1 cellular context compared by ENCODE assay signal in the genomic region with DNA sequence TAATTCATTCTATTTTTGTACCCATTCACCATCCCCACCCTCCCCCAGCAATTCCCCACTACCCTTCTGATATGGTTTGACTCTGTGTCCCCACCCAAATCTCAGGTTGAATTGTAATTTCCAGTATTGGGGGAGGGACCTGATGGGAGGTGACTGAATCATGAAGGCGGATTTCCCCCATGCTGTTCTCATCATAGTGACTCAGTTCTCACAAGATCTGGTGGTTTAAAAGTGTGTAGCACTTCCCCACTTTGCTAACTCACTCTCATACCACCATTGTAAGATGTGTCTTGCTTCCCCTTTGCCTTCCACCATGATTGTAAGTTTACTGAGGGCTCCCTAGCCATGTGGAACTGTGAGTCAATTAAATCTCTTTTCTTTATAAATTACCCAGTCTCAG.
A peak's percentile ranks its signal among the peaks of the same experiment; 100 is the strongest.
TF ChIP-seq lines count a peak whose summit lies in the region.

No MANE protein-coding gene starts in this region.

TF ChIP-seq in HepG2, 621 proteins besides CTCF, POLR2A, EP300 and RAD21:
- TF ChIP-seq ELF3 (CRISPR knock-in tag; IDR thresholded peaks at IDR 0.05): no peak
- no peak for TF ChIP-seq ZNF17 (CRISPR knock-in tag; IDR thresholded peaks at IDR 0.05)
- TF ChIP-seq, protein P1, sequence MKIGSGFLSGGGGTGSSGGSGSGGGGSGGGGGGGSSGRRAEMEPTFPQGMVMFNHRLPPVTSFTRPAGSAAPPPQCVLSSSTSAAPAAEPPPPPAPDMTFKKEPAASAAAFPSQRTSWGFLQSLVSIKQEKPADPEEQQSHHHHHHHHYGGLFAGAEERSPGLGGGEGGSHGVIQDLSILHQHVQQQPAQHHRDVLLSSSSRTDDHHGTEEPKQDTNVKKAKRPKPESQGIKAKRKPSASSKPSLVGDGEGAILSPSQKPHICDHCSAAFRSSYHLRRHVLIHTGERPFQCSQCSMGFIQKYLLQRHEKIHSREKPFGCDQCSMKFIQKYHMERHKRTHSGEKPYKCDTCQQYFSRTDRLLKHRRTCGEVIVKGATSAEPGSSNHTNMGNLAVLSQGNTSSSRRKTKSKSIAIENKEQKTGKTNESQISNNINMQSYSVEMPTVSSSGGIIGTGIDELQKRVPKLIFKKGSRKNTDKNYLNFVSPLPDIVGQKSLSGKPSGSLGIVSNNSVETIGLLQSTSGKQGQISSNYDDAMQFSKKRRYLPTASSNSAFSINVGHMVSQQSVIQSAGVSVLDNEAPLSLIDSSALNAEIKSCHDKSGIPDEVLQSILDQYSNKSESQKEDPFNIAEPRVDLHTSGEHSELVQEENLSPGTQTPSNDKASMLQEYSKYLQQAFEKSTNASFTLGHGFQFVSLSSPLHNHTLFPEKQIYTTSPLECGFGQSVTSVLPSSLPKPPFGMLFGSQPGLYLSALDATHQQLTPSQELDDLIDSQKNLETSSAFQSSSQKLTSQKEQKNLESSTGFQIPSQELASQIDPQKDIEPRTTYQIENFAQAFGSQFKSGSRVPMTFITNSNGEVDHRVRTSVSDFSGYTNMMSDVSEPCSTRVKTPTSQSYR (CRISPR knock-in tag; IDR thresholded peaks at IDR 0.05; ENCODE audit: borderline replicate concordance): no peak
- peak; percentile 4 for TF ChIP-seq HNRNPK (IDR thresholded peaks at IDR 0.05; ENCODE audit: low read depth, low read length, poor library complexity, severe bottlenecking)
- TF ChIP-seq, protein P2, sequence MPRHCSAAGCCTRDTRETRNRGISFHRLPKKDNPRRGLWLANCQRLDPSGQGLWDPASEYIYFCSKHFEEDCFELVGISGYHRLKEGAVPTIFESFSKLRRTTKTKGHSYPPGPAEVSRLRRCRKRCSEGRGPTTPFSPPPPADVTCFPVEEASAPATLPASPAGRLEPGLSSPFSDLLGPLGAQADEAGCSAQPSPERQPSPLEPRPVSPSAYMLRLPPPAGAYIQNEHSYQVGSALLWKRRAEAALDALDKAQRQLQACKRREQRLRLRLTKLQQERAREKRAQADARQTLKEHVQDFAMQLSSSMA (CRISPR knock-in tag; IDR thresholded peaks at IDR 0.05): no peak
- TF ChIP-seq MAZ (IDR thresholded peaks at IDR 0.05; ENCODE audit: borderline replicate concordance, low read depth, low read length): no peak
- TF ChIP-seq MAZ (CRISPR knock-in tag; IDR thresholded peaks at IDR 0.05; ENCODE audit: low read depth): no peak
TF ChIP-seq in HepG2: peak in this region for 1.
